Comparison of ENCODE assay signal across 1 cellular context in the genomic region with DNA sequence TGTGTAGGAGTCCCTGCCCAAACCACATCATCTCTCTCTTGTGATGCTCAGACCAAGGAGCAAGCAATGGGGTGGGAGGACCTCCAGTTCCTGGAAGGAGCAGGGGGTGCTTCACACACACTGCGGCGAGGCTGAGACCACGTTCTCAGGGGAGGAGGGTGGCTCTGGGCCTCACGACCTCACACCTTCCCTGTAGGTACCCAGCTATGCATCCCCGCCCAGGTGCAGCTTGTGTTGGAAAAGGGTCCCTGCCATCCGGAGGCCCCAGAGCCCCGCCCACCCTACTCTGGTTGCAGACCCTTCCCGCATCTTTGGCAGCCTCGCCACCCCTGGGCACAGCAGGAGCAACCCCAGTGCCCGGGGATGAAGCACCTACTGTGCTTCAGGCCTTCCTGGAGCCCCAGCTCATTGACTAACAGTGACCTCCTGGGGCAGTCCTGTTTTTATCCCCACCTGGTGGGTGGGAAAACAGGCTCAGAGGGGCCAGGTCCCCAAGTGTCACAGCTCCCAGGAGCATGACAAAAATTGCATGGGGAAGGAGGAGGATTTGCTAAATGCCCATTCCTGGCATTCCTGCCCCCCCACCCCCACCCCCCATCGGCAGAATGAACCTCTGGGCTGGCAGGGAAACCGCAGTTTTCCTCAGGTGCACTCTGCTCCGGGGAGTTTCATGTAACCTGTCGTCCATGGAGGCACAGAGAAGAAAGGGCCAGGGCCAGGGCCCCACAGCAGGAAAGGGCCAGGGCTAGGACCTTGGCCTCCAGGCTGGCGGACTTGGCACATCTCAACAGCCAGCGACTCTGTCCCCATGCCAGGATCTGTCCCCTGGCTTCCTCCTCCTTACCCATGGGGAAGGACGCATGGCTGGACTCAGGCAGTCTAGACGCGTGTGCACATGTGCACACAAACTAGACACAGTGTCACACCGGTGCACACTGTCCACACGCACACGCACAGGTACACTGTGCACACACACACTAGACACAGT.
TF ChIP-seq lines count a peak whose summit lies in the region.

No MANE protein-coding gene starts in this region.

TF ChIP-seq in HepG2, 621 proteins besides CTCF, POLR2A, EP300 and RAD21 (continued from another document):
- TF ChIP-seq ZNF776 (CRISPR knock-in tag; IDR thresholded peaks at IDR 0.05) (no peak), ZSCAN25 (CRISPR knock-in tag; IDR thresholded peaks at IDR 0.05) (no peak), TCF12 (IDR thresholded peaks at IDR 0.05) (no peak), TCF12 (CRISPR knock-in tag; IDR thresholded peaks at IDR 0.05) (no peak), RFX5 (IDR thresholded peaks at IDR 0.05; ENCODE audit: low read depth, low read length) (no peak), GATAD1 (CRISPR knock-in tag; IDR thresholded peaks at IDR 0.05) (no peak), ERF (CRISPR knock-in tag; IDR thresholded peaks at IDR 0.05) (no peak)
